Comparison of ENCODE assay signal across 9 cellular contexts in genomic region chr20:35446356-35447078, GRCh38. TPM values are rescaled to one million over a fixed set of nuclear protein-coding genes. Genes with fewer than 3 reads are reported as not detected.
DNase-seq lines count a peak whose midpoint lies in the region; ATAC-seq and TF ChIP-seq lines count a peak whose summit lies in the region.
"Had no signal": no experiment of that assay in that cellular context is flagged by ENCODE, and none has a peak within 500 bp of the region (broad histone marks: within the 10 kb centered on the region; RNA-seq: fewer than 3 reads in every experiment).

No MANE protein-coding gene starts in this region.

- no peak overlapping the region for H3K27ac Mint-ChIP-seq in endothelial cell (ENCODE audit: unreplicated experiment)
- H3K27ac Mint-ChIP-seq in progenitor cell of endocrine pancreas = peak overlapping the region; percentile 69

- no peak for DNase-seq in GM12865 (ENCODE audit: low read depth)
- no peak for DNase-seq in PC-9
- DNase-seq in endothelial cell (ENCODE audit: low spot score) = no peak
- no peak for DNase-seq in progenitor cell of endocrine pancreas (ENCODE audit: low spot score, unreplicated experiment)
- DNase-seq in NCI-H2029 treated with DMSO at 0.1 percent for 48 hours (lab: John Stamatoyannopoulos, UW) = no peak
- DNase-seq in erythroblast (lab: John Stamatoyannopoulos, UW) = no peak
- DNase-seq in ureter (ENCODE audit: low spot score) = no peak

- no peaks in the 10 kb centered on the region for H3K27me3 ChIP-seq in PC-9 (ENCODE audit: insufficient read depth, low read depth)

- TF ChIP-seq CTCF in GM12865 (IDR thresholded peaks at IDR 0.05; ENCODE audit: insufficient read depth, low read depth, low read length, missing control alignments) (no peak), PC-9 (conservative IDR thresholded peaks at IDR 0.05) (no peak), endothelial cell (IDR thresholded peaks at IDR 0.05; ENCODE audit: unreplicated experiment) (no peak), progenitor cell of endocrine pancreas (IDR thresholded peaks at IDR 0.05; ENCODE audit: unreplicated experiment) (no peak)

- H3K4me3 Mint-ChIP-seq in endothelial cell (ENCODE audit: unreplicated experiment) = peak overlapping the region; percentile 65
- peak overlapping the region; percentile 55 for H3K4me3 Mint-ChIP-seq in progenitor cell of endocrine pancreas (ENCODE audit: low read depth)

- no peaks in the 10 kb centered on the region for H3K4me1 ChIP-seq in PC-9 (replicated peaks; ENCODE audit: insufficient read depth)

- TF ChIP-seq POLR2A in erythroblast (IDR thresholded peaks at IDR 0.05; ENCODE audit: low read length) = no peak

- H2AFZ ChIP-seq in PC-9 = no peak overlapping the region

- no peak overlapping the region for H3K27ac ChIP-seq in PC-9

- H3K9me3 ChIP-seq in PC-9 (ENCODE audit: insufficient read depth, low read depth) = no peaks in the 10 kb centered on the region

- POLR2A ChIA-PET in PC-9 (lab: Charles Lee; ENCODE audit: unreplicated experiment) = no interaction called here

- no peaks in the 10 kb centered on the region for H3K79me2 ChIP-seq in PC-9 (ENCODE audit: low read depth)

- no peaks in the 10 kb centered on the region; the same call in 1 of the 2 replicates for H3F3A ChIP-seq in PC-9 (ENCODE audit: insufficient read depth, low read depth)

- H3K27me3 Mint-ChIP-seq in endothelial cell (ENCODE audit: unreplicated experiment) = peaks cover 3% of the 10 kb centered on the region
- H3K27me3 Mint-ChIP-seq in progenitor cell of endocrine pancreas = peaks cover 3% of the 10 kb centered on the region

- CTCF ChIA-PET in PC-9 (lab: Charles Lee) = interaction anchor here (0.6 to 1.0 kb wide), 3 partner anchors 11 to 302 kb away, joined by 4 to 14 read pairs (median 4); no protein-coding TSS in a partner anchor

- ATAC-seq in GM18867 (IDR thresholded peaks at IDR 0.05; ENCODE audit: unreplicated experiment) = no peak

- H3K9me2 ChIP-seq in PC-9 (ENCODE audit: insufficient read depth) = no peaks in the 10 kb centered on the region

- no peaks in the 10 kb centered on the region for H3K36me3 Mint-ChIP-seq in endothelial cell (ENCODE audit: low read depth, unreplicated experiment)
- no peaks in the 10 kb centered on the region for H3K36me3 Mint-ChIP-seq in progenitor cell of endocrine pancreas (ENCODE audit: insufficient read depth)

- BruUV-seq in PC-9 (replicated peaks; lab: Mats Ljungman, UMichigan) = no TSS peak

- no peaks in the 10 kb centered on the region for H4K20me1 ChIP-seq in PC-9 (ENCODE audit: insufficient read depth)

- peak overlapping the region; percentile 59; the same call in 1 of the 2 replicates for H3K4me2 ChIP-seq in PC-9

- H3K4me1 Mint-ChIP-seq in endothelial cell (ENCODE audit: unreplicated experiment) = no peaks in the 10 kb centered on the region
- H3K4me1 Mint-ChIP-seq in progenitor cell of endocrine pancreas (ENCODE audit: low read depth) = peaks cover 4% of the 10 kb centered on the region

- H3K36me3 ChIP-seq in PC-9 (ENCODE audit: low read depth) = no peaks in the 10 kb centered on the region

- intact Hi-C loops in PC-9 (cut with micrococcal nuclease; ENCODE audit: unreplicated experiment) = loop anchor here (2.0 kb wide), 2 partner anchors 142 to 302 kb away; no protein-coding TSS in a partner anchor

- H3K4me3 ChIP-seq in GM12865 (ENCODE audit: low read depth, low read length) = peak overlapping the region; percentile 52
- H3K4me3 ChIP-seq in PC-9 = no peak overlapping the region

- H3K9me3 Mint-ChIP-seq in endothelial cell (ENCODE audit: unreplicated experiment) (no peaks in the 10 kb centered on the region), progenitor cell of endocrine pancreas (ENCODE audit: low read depth) (no peaks in the 10 kb centered on the region)

RNA-seq across cellular contexts. Expression of gene GDF5, which starts 8.5 kb away (rescaled TPM):
- total RNA-seq in PC-9 (2021) = 0.33 TPM in 1 of 2 replicates, not detected in the other
- not detected for total RNA-seq in endothelial cell (ENCODE audit: unreplicated experiment)
- total RNA-seq in progenitor cell of endocrine pancreas = not detected in 2 replicates
- 0.34 TPM for total RNA-seq in ureter
- total RNA-seq: NCI-H460 had no signal

RNA-seq across cellular contexts. Expression of gene CEP250, which starts 8.9 kb away (rescaled TPM):
- total RNA-seq in PC-9 (2021) (63.6 and 79.5 TPM in 2 replicates), endothelial cell (ENCODE audit: unreplicated experiment) (30.7 TPM), progenitor cell of endocrine pancreas (73.2 and 76.9 TPM in 2 replicates), ureter (30.9 TPM)

RNA-seq across cellular contexts. Expression of gene UQCC1, which starts 34.7 kb away (rescaled TPM):
- total RNA-seq in PC-9 (2021) = 51.1 and 60.1 TPM in 2 replicates
- total RNA-seq in endothelial cell (ENCODE audit: unreplicated experiment) = 41.7 TPM
- 59.2 and 65.0 TPM in 2 replicates for total RNA-seq in progenitor cell of endocrine pancreas
- 66.9 TPM for total RNA-seq in ureter
